In the genomic region with DNA sequence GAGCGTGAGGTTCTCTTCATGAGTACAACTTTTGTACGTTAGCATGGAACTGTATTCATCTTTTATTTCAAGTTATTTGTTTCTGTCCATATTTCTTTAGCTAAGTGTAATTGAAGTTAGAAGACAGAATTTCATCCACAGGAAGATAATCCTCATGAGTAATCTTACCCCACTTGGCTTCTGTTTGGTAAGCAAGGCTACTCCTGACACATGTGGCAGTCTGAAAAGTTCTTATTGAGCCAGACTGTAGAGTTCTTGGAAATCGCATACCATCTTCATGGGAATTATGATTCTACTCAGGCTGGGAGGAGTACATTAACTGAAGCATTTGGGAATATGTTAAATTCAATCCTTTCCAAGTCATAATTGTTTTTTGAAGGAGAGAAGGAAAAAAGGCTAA, we compare ENCODE assay signal across 20 cellular contexts. TPM values are rescaled to one million over a fixed set of nuclear protein-coding genes. Genes with fewer than 3 reads are reported as not detected.
DNase-seq lines count a peak whose midpoint lies in the region; ATAC-seq, FAIRE-seq and TF ChIP-seq lines count a peak whose summit lies in the region.
"Had no signal": no experiment of that assay in that cellular context is flagged by ENCODE, and none has a peak within 500 bp of the region (broad histone marks: within the 10 kb centered on the region; RNA-seq: fewer than 3 reads in every experiment).

No MANE protein-coding gene starts in this region.

- no peak overlapping the region for H3K4me3 ChIP-seq in AG04449 (ENCODE audit: low read depth, low read length)
- H3K4me3 ChIP-seq in adipocyte (ENCODE audit: low read length) = no peak overlapping the region
- no peak overlapping the region for H3K4me3 ChIP-seq in fibroblast of villous mesenchyme (ENCODE audit: low read depth, low read length)
- H3K4me3 ChIP-seq: coronary artery, SK-N-MC, smooth muscle cell had no signal

- no peaks in the 10 kb centered on the region for H3K36me3 ChIP-seq in adipocyte (ENCODE audit: control insufficient read depth, insufficient read depth, low read length, severe bottlenecking)

- no peaks in the 10 kb centered on the region for H3K27me3 ChIP-seq in adipocyte (replicated peaks; ENCODE audit: control insufficient read depth, insufficient read depth, low read length)

- H3K9ac ChIP-seq in adipocyte (ENCODE audit: low read length) = no peak overlapping the region

- no peak for TF ChIP-seq POLR2A in H54 (IDR thresholded peaks at IDR 0.05; ENCODE audit: low read depth, low read length)

- POLR2A ChIA-PET in AG04449 (lab: Yijun Ruan, JAX) = no interaction called here

- H3K4me1 ChIP-seq in adipocyte (ENCODE audit: control insufficient read depth, insufficient read depth, low read length) = peaks cover 10% of the 10 kb centered on the region

- TF ChIP-seq CTCF in AG04449 (IDR thresholded peaks at IDR 0.05; ENCODE audit: insufficient read depth, low read length, missing control alignments) = no peak
- TF ChIP-seq CTCF in fibroblast of villous mesenchyme (IDR thresholded peaks at IDR 0.05; ENCODE audit: insufficient read depth, low read depth, low read length) = no peak

- CTCF ChIA-PET in AG04449 (lab: Yijun Ruan, JAX) = no interaction called here

- peaks cover 5% of the 10 kb centered on the region for H3K9me3 ChIP-seq in adipocyte (ENCODE audit: control insufficient read depth, low read length)

- ATAC-seq in HG03159 (IDR thresholded peaks at IDR 0.05; ENCODE audit: unreplicated experiment) (no peak), GM18511 (IDR thresholded peaks at IDR 0.05; ENCODE audit: unreplicated experiment) (no peak)
- ATAC-seq: activated CD8-positive, alpha-beta T cell treated with anti-CD3 and anti-CD28 coated beads, Interleukin-2, amount 10 ng/mL, durations not matched to agents 7 days and 5 days; activated T-cell treated with anti-CD3 and anti-CD28 coated beads, Interleukin-2, amount 50 U/mL, for 4 hours; left cardiac atrium; Panc1 had no signal

- peak; percentile 52 for FAIRE-seq in H54 (lab: Jason Lieb, UNC)
- FAIRE-seq: urothelium cell line had no signal

- DNase-seq in AG04449 (ENCODE audit: low read depth, low spot score) (peak; percentile 24), H54 (ENCODE audit: insufficient read length, low spot score) (no peak), adipocyte (ENCODE audit: low read depth) (peak; percentile 15), fibroblast of villous mesenchyme (ENCODE audit: low read depth) (peak; percentile 37), NCI-H187 treated with DMSO at 0.1 percent for 48 hours (lab: John Stamatoyannopoulos, UW) (no peak), NCI-H2029 treated with DMSO at 0.1 percent for 48 hours (lab: John Stamatoyannopoulos, UW) (no peak)
- DNase-seq: activated CD8-positive, alpha-beta T cell treated with anti-CD3 and anti-CD28 coated beads, Interleukin-2, amount 10 ng/mL, durations not matched to agents 7 days and 5 days; activated T-cell treated with anti-CD3 and anti-CD28 coated beads, Interleukin-2, amount 50 U/mL, for 4 hours; CD4-positive, alpha-beta memory T cell; left cardiac atrium; NCI-H1417 treated with DMSO at 0.1 percent for 48 hours; posterior cingulate gyrus; stimulated activated CD4-positive, alpha-beta T cell treated with anti-CD3 and anti-CD28 coated beads, Interleukin-4, amount 100 ng/mL, for 1 hour had no signal

RNA-seq across cellular contexts. Expression of a gene that starts 41.3 kb away (rescaled TPM):
- 21.6 and 22.9 TPM in 2 replicates for total RNA-seq in fibroblast of villous mesenchyme

Comparison
In these comparisons a context has a peak if more than half of its experiments do, and no peak if none do; other contexts are left out.
1. DNase-seq: peak in AG04449 (single experiment), adipocyte (single experiment) and fibroblast of villous mesenchyme (single experiment); none in H54 (single experiment), NCI-H187 treated with DMSO at 0.1 percent for 48 hours (single experiment) and NCI-H2029 treated with DMSO at 0.1 percent for 48 hours (single experiment).